8 cellular contexts compared by ENCODE assay signal in genomic region chr10:3484306-3485187, GRCh38.
A peak's percentile ranks its signal among the peaks of the same experiment; 100 is the strongest.
DNase-seq lines count a peak whose midpoint lies in the region; ATAC-seq and TF ChIP-seq lines count a peak whose summit lies in the region.

No MANE protein-coding gene starts in this region.

- H3F3A ChIP-seq in neural cell (ENCODE audit: insufficient read depth, low read length, poor library complexity, severe bottlenecking) (peaks cover 3% of the 10 kb centered on the region), PC-3 (ENCODE audit: low read length, unreplicated experiment) (no peaks in the 10 kb centered on the region)

- no peaks in the 10 kb centered on the region for H3K79me2 ChIP-seq in neural cell (replicated peaks; ENCODE audit: insufficient read depth, low read length)
- no peaks in the 10 kb centered on the region for H3K79me2 ChIP-seq in PC-3 (ENCODE audit: low read length)

- no peak overlapping the region for H3K27ac ChIP-seq in neural cell (ENCODE audit: low read length)
- H3K27ac ChIP-seq in PC-3 (ENCODE audit: low read length), result no peak overlapping the region

- peak overlapping the region; percentile 12 for H3K27ac Mint-ChIP-seq in stimulated activated naive CD8-positive, alpha-beta T cell treated with anti-CD3 and anti-CD28 coated beads, Interleukin-15, Interleukin-2, amounts not matched to agents 100 ng/mL and 50 ng/mL, for 24 hours

- H3K4me2 ChIP-seq in neural cell (ENCODE audit: low read length), result no peak overlapping the region
- no peak overlapping the region for H3K4me2 ChIP-seq in PC-3 (ENCODE audit: low read length)

- H2AFZ ChIP-seq in neural cell (ENCODE audit: low read depth, low read length) (no peak overlapping the region), PC-3 (ENCODE audit: low read length) (no peak overlapping the region)

- no peak overlapping the region for H3K9ac ChIP-seq in adipocyte (ENCODE audit: low read length)
- no peak overlapping the region for H3K9ac ChIP-seq in neural cell (ENCODE audit: low read length)
- H3K9ac ChIP-seq in PC-3 (ENCODE audit: low read length), result no peak overlapping the region

- TF ChIP-seq EP300 in neural cell (conservative IDR thresholded peaks at IDR 0.05; ENCODE audit: poor library complexity, severe bottlenecking), result no peak

- no TSS peak for BruUV-seq in PC-3 (replicated peaks; lab: Mats Ljungman, UMichigan)

- peaks cover 8% of the 10 kb centered on the region for H3K9me3 Mint-ChIP-seq in stimulated activated naive CD8-positive, alpha-beta T cell treated with anti-CD3 and anti-CD28 coated beads, Interleukin-15, Interleukin-2, amounts not matched to agents 100 ng/mL and 50 ng/mL, for 24 hours

- CTCF ChIA-PET in PC-3 (lab: Charles Lee), result no interaction called here

- H3K36me3 Mint-ChIP-seq in stimulated activated naive CD8-positive, alpha-beta T cell treated with anti-CD3 and anti-CD28 coated beads, Interleukin-15, Interleukin-2, amounts not matched to agents 100 ng/mL and 50 ng/mL, for 24 hours (ENCODE audit: low read depth), result no peaks in the 10 kb centered on the region

- H3K27me3 Mint-ChIP-seq in stimulated activated naive CD8-positive, alpha-beta T cell treated with anti-CD3 and anti-CD28 coated beads, Interleukin-15, Interleukin-2, amounts not matched to agents 100 ng/mL and 50 ng/mL, for 24 hours, result peaks cover 16% of the 10 kb centered on the region

- intact Hi-C loops in PC-3 (cut with micrococcal nuclease), result no loop called here

- no peak overlapping the region for H3K4me3 Mint-ChIP-seq in stimulated activated naive CD8-positive, alpha-beta T cell treated with anti-CD3 and anti-CD28 coated beads, Interleukin-15, Interleukin-2, amounts not matched to agents 100 ng/mL and 50 ng/mL, for 24 hours

- no peak for ATAC-seq in stimulated activated naive CD8-positive, alpha-beta T cell treated with anti-CD3 and anti-CD28 coated beads, Interleukin-15, Interleukin-2, amounts not matched to agents 100 U/mL and 50 U/mL, for 24 hours
- ATAC-seq in HG03039 (IDR thresholded peaks at IDR 0.05; ENCODE audit: unreplicated experiment) (peak; percentile 73), PC-3 (no peak)

- H3K36me3 ChIP-seq in adipocyte (ENCODE audit: control insufficient read depth, insufficient read depth, low read length, severe bottlenecking) (no peaks in the 10 kb centered on the region), neural cell (ENCODE audit: insufficient read depth, low read length) (no peaks in the 10 kb centered on the region), PC-3 (ENCODE audit: low read depth, low read length) (no peaks in the 10 kb centered on the region)

- no peak for TF ChIP-seq CTCF in neural cell (IDR thresholded peaks at IDR 0.05; ENCODE audit: poor library complexity, severe bottlenecking)
- no peak for TF ChIP-seq CTCF in PC-3 (conservative IDR thresholded peaks at IDR 0.05; ENCODE audit: low read depth, low read length)

- no peak for TF ChIP-seq RAD21 in neural cell (conservative IDR thresholded peaks at IDR 0.05)

- H3K9me3 ChIP-seq in adipocyte (ENCODE audit: control insufficient read depth, low read length), result no peaks in the 10 kb centered on the region
- no peaks in the 10 kb centered on the region for H3K9me3 ChIP-seq in neural cell (ENCODE audit: low read length)
- H3K9me3 ChIP-seq in PC-3 (ENCODE audit: low read length), result no peaks in the 10 kb centered on the region

- no peak for DNase-seq in stimulated activated naive CD8-positive, alpha-beta T cell treated with anti-CD3 and anti-CD28 coated beads, Interleukin-15, Interleukin-2, amounts not matched to agents 100 U/mL and 50 U/mL, for 24 hours
- DNase-seq in adipocyte (ENCODE audit: low read depth), result peak; percentile 22
- no peak for DNase-seq in cortex of kidney (lab: John Stamatoyannopoulos, UW)
- no peak for DNase-seq in PC-3
- DNase-seq in NCI-H345 (lab: John Stamatoyannopoulos, UW), result no peak

- peaks cover 30% of the 10 kb centered on the region for H3K4me1 Mint-ChIP-seq in stimulated activated naive CD8-positive, alpha-beta T cell treated with anti-CD3 and anti-CD28 coated beads, Interleukin-15, Interleukin-2, amounts not matched to agents 100 ng/mL and 50 ng/mL, for 24 hours (ENCODE audit: low read depth)

- no peak overlapping the region for H3K4me3 ChIP-seq in adipocyte (ENCODE audit: low read length)
- H3K4me3 ChIP-seq in neural cell (ENCODE audit: low read length), result no peak overlapping the region
- H3K4me3 ChIP-seq in PC-3 (ENCODE audit: low read length), result no peak overlapping the region

- POLR2A ChIA-PET in PC-3 (lab: Charles Lee; ENCODE audit: unreplicated experiment), result no interaction called here

- H3K4me1 ChIP-seq in adipocyte (ENCODE audit: control insufficient read depth, insufficient read depth, low read length) (peaks cover 10% of the 10 kb centered on the region), PC-3 (ENCODE audit: insufficient read depth, low read length) (peaks cover 28% of the 10 kb centered on the region)

- H4K20me1 ChIP-seq in neural cell (ENCODE audit: insufficient read depth), result no peaks in the 10 kb centered on the region
- H4K20me1 ChIP-seq in PC-3 (ENCODE audit: low read length), result no peaks in the 10 kb centered on the region

- no peaks in the 10 kb centered on the region for H3K9me2 ChIP-seq in neural cell (ENCODE audit: insufficient read depth, low read length)
- H3K9me2 ChIP-seq in PC-3 (replicated peaks; ENCODE audit: low read length), result no peaks in the 10 kb centered on the region

- H3K27me3 ChIP-seq in adipocyte (replicated peaks; ENCODE audit: control insufficient read depth, insufficient read depth, low read length) (no peaks in the 10 kb centered on the region), neural cell (ENCODE audit: insufficient read depth, low read depth, low read length) (no peaks in the 10 kb centered on the region), PC-3 (ENCODE audit: low read length) (no peaks in the 10 kb centered on the region)

TF ChIP-seq in neural cell, 6 proteins besides CTCF, POLR2A, EP300 and RAD21:
- TF ChIP-seq REST (IDR thresholded peaks at IDR 0.05; ENCODE audit: borderline replicate concordance), result peak; percentile 37
- peak; percentile 84 for TF ChIP-seq POLR2AphosphoS5 (IDR thresholded peaks at IDR 0.05)
- no peak for TF ChIP-seq SMC3 (conservative IDR thresholded peaks at IDR 0.05; ENCODE audit: poor library complexity)
